ENCODE assay signal across 8 cellular contexts in the genomic region with DNA sequence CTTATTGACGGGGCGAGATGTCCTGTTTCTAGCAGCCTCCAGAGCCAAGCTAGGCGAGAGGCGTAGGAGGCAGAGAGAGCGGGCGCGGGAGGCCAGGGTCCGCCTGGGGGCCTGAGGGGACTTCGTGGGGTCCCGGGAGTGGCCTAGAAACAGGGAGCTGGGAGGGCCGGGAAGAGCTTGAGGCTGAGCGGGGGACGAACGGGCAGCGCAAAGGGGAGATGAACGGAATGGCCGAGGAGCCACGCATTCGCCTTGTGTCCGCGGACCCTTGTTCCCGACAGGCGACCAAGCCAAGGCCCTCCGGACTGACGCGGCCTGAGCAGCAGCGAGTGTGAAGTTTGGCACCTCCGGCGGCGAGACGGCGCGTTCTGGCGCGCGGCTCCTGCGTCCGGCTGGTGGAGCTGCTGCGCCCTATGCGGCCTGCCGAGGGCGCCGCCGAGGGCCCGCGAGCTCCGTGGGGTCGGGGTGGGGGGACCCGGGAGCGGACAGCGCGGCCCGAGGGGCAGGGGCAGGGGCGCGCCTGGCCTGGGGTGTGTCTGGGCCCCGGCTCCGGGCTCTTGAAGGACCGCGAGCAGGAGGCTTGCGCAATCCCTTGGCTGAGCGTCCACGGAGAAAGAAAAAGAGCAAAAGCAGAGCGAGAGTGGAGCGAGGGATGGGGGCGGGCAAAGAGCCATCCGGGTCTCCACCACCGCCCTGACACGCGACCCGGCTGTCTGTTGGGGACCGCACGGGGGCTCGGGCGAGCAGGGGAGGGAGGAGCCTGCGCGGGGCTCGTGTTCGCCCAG. TPM values are rescaled to one million over a fixed set of nuclear protein-coding genes. Genes with fewer than 3 reads are reported as not detected.
DNase-seq lines count a peak whose midpoint lies in the region; ATAC-seq and TF ChIP-seq lines count a peak whose summit lies in the region.

No MANE protein-coding gene starts in this region.

- TF ChIP-seq CTCF in upper lobe of left lung (IDR thresholded peaks at IDR 0.05): peak in 3 of 6 experiments; percentile 9 to 50 (median 14)

- H3K9me3 Mint-ChIP-seq in central memory CD8-positive, alpha-beta T cell: no peaks in the 10 kb centered on the region

- H3K27ac ChIP-seq in upper lobe of left lung: peak overlapping the region in 2 of 4 donors; percentile 92 to 100

- TF ChIP-seq EP300 in upper lobe of left lung (IDR thresholded peaks at IDR 0.05): no peak

- whole genome bisulfite sequencing in upper lobe of left lung, 2 donors: 5 to 8% methylated on average over 30 to 53 of the region's 78 CpGs

- H3K9me3 ChIP-seq in upper lobe of left lung: no peaks in the 10 kb centered on the region

- H3K4me1 Mint-ChIP-seq in central memory CD8-positive, alpha-beta T cell: peaks cover 28% of the 10 kb centered on the region

- H3K27ac Mint-ChIP-seq in central memory CD8-positive, alpha-beta T cell (ENCODE audit: low read depth): peak overlapping the region; percentile 62

- peak overlapping the region; percentile 98 for H3K4me3 Mint-ChIP-seq in central memory CD8-positive, alpha-beta T cell

- no peak for ATAC-seq in central memory CD8-positive, alpha-beta T cell (replicated peaks; ENCODE audit: extremely low read depth, poor library complexity, severe bottlenecking)
- peak in 1 of 2 donors; percentile 28 for ATAC-seq in upper lobe of left lung (ENCODE audit: low FRiP score in 2 of 2)

- peaks cover 82 to 88% (median 85%) of the 10 kb centered on the region in 4 donors for H3K4me1 ChIP-seq in upper lobe of left lung

- peaks cover 0 to 5% (median 1%) of the 10 kb centered on the region in 4 donors for H3K36me3 ChIP-seq in upper lobe of left lung

- H3K27me3 ChIP-seq in upper lobe of left lung: peaks cover 0 to 54% (median 32%) of the 10 kb centered on the region in 4 donors

- DNase-seq in GM03348 (ENCODE audit: low spot score) (peak; percentile 67), OCI-M1 (lab: John Stamatoyannopoulos, UW) (peak; percentile 49), lung microvascular endothelial cell (ENCODE audit: low read depth in 2 of 2) (peak; percentile 63 to 65), upper lobe of left lung (peak; percentile 75 to 91), 8988T (no peak), cerebellar cortex (ENCODE audit: low spot score) (no peak), SKM-1 (lab: John Stamatoyannopoulos, UW; ENCODE audit: unreplicated experiment) (no peak)
- peak; percentile 17 to 31 for DNase-seq in central memory CD8-positive, alpha-beta T cell (ENCODE audit: low spot score in 2 of 2)

- peaks cover 28% of the 10 kb centered on the region for H3K27me3 Mint-ChIP-seq in central memory CD8-positive, alpha-beta T cell

- peak overlapping the region in 3 of 4 donors; percentile 84 to 92 (median 91) for H3K4me3 ChIP-seq in upper lobe of left lung

- H3K36me3 Mint-ChIP-seq in central memory CD8-positive, alpha-beta T cell (ENCODE audit: insufficient read depth): peaks cover 42% of the 10 kb centered on the region

- no peak for TF ChIP-seq POLR2A in upper lobe of left lung (IDR thresholded peaks at IDR 0.05)

RNA-seq across cellular contexts. Expression of a gene that starts 1.2 kb away (rescaled TPM):
- total RNA-seq in lung microvascular endothelial cell (7.2 and 8.3 TPM in 2 replicates), upper lobe of left lung (10 to 100 TPM; 17.0 to 33.3 (median 25.0) TPM)

RNA-seq across cellular contexts. Expression of a gene that starts 43.5 kb away (rescaled TPM):
- total RNA-seq in lung microvascular endothelial cell: 1.3 and 2.0 TPM in 2 replicates
- 10 to 100 TPM in 1 of 6 donors, 1 to 10 TPM in 5; 2.0 to 16.8 (median 8.8) TPM for total RNA-seq in upper lobe of left lung

Comparison
In these comparisons a context has a peak if more than half of its experiments do, and no peak if none do; other contexts are left out.
1. DNase-seq: peak in GM03348 (single experiment), OCI-M1 (single experiment), central memory CD8-positive, alpha-beta T cell (2 of 2), lung microvascular endothelial cell (2 of 2) and upper lobe of left lung (2 of 2); none in 8988T (single experiment), cerebellar cortex (single experiment) and SKM-1 (single experiment).